In the genomic region with DNA sequence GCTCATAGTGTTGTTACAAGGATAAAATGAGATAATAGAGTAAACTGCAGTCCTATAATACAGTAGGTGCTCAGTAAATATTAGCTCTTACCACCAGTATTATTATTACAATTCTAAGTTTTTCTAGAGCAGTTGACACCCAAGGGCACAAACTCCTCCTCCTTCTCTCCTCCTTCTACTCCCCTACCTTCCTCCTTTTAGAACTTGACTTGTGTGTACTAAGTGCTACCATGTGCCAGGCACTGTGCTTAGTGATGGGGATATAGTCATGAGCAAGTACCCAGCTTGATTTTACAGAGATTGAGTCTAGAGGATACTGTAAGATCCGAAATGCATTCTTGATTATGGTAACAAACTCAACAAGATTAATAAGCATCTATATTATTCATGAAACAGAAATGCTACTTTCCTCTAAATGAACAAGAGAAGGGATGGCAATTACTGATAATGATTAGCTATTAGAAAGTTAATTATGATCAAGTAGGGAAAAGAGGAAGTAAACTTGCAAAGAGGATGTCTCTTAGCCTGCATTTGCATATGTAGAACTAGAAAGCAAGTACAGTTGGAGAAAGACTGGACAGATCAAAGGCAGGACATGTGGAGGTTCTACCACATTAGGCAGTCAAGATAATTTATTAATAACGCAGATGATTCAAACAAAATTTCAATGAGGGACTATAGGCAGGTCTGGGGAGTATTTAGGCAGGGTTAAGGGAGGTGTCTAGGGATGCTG, we compare ENCODE assay signal across 22 cellular contexts.
DNase-seq lines count a peak whose midpoint lies in the region; ATAC-seq and TF ChIP-seq lines count a peak whose summit lies in the region.
"Had no signal": no experiment of that assay in that cellular context is flagged by ENCODE, and none has a peak within 500 bp of the region (broad histone marks: within the 10 kb centered on the region; RNA-seq: fewer than 3 reads in every experiment).

No MANE protein-coding gene starts in this region.

- H3K4me3 Mint-ChIP-seq in stimulated activated memory B cell treated with anti-CD40 and anti-IgM and Interleukin-4, amounts not matched to agents 10 μg/mL and 1 μg/mL and 100 μg/mL, for 72 hours = no peak overlapping the region
- H3K4me3 Mint-ChIP-seq: CD8-positive, alpha-beta memory T cell; HFFc6 had no signal

- H3K27ac Mint-ChIP-seq in stimulated activated memory B cell treated with anti-CD40 and anti-IgM and Interleukin-4, amounts not matched to agents 10 μg/mL and 1 μg/mL and 100 μg/mL, for 72 hours = no peak overlapping the region
- H3K27ac Mint-ChIP-seq: CD8-positive, alpha-beta memory T cell; HFFc6 had no signal

- H3K27ac ChIP-seq in angular gyrus (ENCODE audit: low read depth, low read length) = peak overlapping the region; percentile 6

- DNase-seq in GM13977 (ENCODE audit: low spot score) (no peak), GM19240 (ENCODE audit: insufficient read length, low spot score) (no peak), DMS153 treated with DMSO at 0.1 percent for 48 hours (lab: John Stamatoyannopoulos, UW; ENCODE audit: unreplicated experiment) (no peak)
- DNase-seq: C1 segment of cervical spinal cord; CD8-positive, alpha-beta memory T cell; H7; HFFc6; MG63; NCI-H1694 treated with DMSO at 0.1 percent for 48 hours; NCI-H2107; NCI-H2227 treated with DMSO at 0.1 percent for 48 hours; NCI-H510A treated with DMSO at 0.1 percent for 48 hours; NCI-H82; PC-3; RPMI8226; SHP77 treated with DMSO at 0.1 percent for 48 hours; SK-N-SH; T-helper 1 cell had no signal

- no peaks in the 10 kb centered on the region for H3K9me3 Mint-ChIP-seq in stimulated activated memory B cell treated with anti-CD40 and anti-IgM and Interleukin-4, amounts not matched to agents 10 μg/mL and 1 μg/mL and 100 μg/mL, for 72 hours
- H3K9me3 Mint-ChIP-seq: CD8-positive, alpha-beta memory T cell; HFFc6 had no signal

- H3K36me3 Mint-ChIP-seq in stimulated activated memory B cell treated with anti-CD40 and anti-IgM and Interleukin-4, amounts not matched to agents 10 μg/mL and 1 μg/mL and 100 μg/mL, for 72 hours = no peaks in the 10 kb centered on the region
- H3K36me3 Mint-ChIP-seq: CD8-positive, alpha-beta memory T cell had no signal

- no peaks in the 10 kb centered on the region for H3K4me1 Mint-ChIP-seq in stimulated activated memory B cell treated with anti-CD40 and anti-IgM and Interleukin-4, amounts not matched to agents 10 μg/mL and 1 μg/mL and 100 μg/mL, for 72 hours
- H3K4me1 Mint-ChIP-seq: CD8-positive, alpha-beta memory T cell had no signal

- no peak for TF ChIP-seq CTCF in GM13977 (IDR thresholded peaks at IDR 0.05; ENCODE audit: extremely low read depth, insufficient read depth, missing control alignments)

- ATAC-seq in GM18870 (IDR thresholded peaks at IDR 0.05; ENCODE audit: unreplicated experiment) (peak; percentile 53), HG03354 (IDR thresholded peaks at IDR 0.05; ENCODE audit: poor library complexity, severe bottlenecking, unreplicated experiment) (peak; percentile 65)
- ATAC-seq in stimulated activated memory B cell treated with anti-CD40 and anti-IgM and Interleukin-4, amounts not matched to agents 10 μg/mL and 1 μg/mL and 100 μg/mL, for 72 hours = peak; percentile 49
- ATAC-seq: PC-3 had no signal

- in situ Hi-C loops in GM13977 (cut with MboI; ENCODE audit: low pct_unique_long_range_greater_than_20kb, low sequenced_read_pairs, unreplicated experiment) = no loop called here

- H3K27me3 Mint-ChIP-seq in stimulated activated memory B cell treated with anti-CD40 and anti-IgM and Interleukin-4, amounts not matched to agents 10 μg/mL and 1 μg/mL and 100 μg/mL, for 72 hours = peaks cover 12% of the 10 kb centered on the region
